In genomic region chr4:103091601-103092223, GRCh38 we compare ENCODE assay signal across 3 cellular contexts.
A peak's percentile ranks its signal among the peaks of the same experiment; 100 is the strongest.
TF ChIP-seq lines count a peak whose summit lies in the region.

No MANE protein-coding gene starts in this region.

TF ChIP-seq in HEK293T, 16 proteins besides CTCF, POLR2A, EP300 and RAD21 (continued from another document):
- TF ChIP-seq PKNOX1 (IDR thresholded peaks at IDR 0.05) (no peak), SUZ12 (IDR thresholded peaks at IDR 0.05) (no peak)

TF ChIP-seq in SK-N-SH, 30 proteins besides CTCF, POLR2A, EP300 and RAD21 (continued from another document):
- no peak for TF ChIP-seq REST (IDR thresholded peaks at IDR 0.05; ENCODE audit: low read depth, low read length)
- no peak for TF ChIP-seq MEF2A (IDR thresholded peaks at IDR 0.05; ENCODE audit: borderline replicate concordance, low read depth)
- no peak for TF ChIP-seq SIN3A (IDR thresholded peaks at IDR 0.05; ENCODE audit: borderline replicate concordance, low read depth, low read length)
- TF ChIP-seq SMC3 (IDR thresholded peaks at IDR 0.05; ENCODE audit: low read depth, low read length), result peak; percentile 74
- no peak for TF ChIP-seq FOXJ3 (CRISPR knock-in tag; IDR thresholded peaks at IDR 0.05)
- TF ChIP-seq IRF3 (IDR thresholded peaks at IDR 0.05; ENCODE audit: low read depth, low read length), result no peak
- TF ChIP-seq MXI1 (IDR thresholded peaks at IDR 0.05; ENCODE audit: low read depth, low read length), result peak; percentile 17; the same call in 1 of the 2 replicates
- no peak for TF ChIP-seq POLR2AphosphoS5 (IDR thresholded peaks at IDR 0.05; ENCODE audit: low read depth, low read length)
- no peak for TF ChIP-seq MAX (IDR thresholded peaks at IDR 0.05; ENCODE audit: low read depth)
- TF ChIP-seq TCF12 (IDR thresholded peaks at IDR 0.05), result no peak

TF ChIP-seq in liver, 16 proteins besides CTCF, POLR2A, EP300 and RAD21 (continued from another document):
- TF ChIP-seq REST (IDR thresholded peaks at IDR 0.05) (no peak), YY1 (IDR thresholded peaks at IDR 0.05) (no peak)
